ENCODE assay signal across 14 cellular contexts in the genomic region with DNA sequence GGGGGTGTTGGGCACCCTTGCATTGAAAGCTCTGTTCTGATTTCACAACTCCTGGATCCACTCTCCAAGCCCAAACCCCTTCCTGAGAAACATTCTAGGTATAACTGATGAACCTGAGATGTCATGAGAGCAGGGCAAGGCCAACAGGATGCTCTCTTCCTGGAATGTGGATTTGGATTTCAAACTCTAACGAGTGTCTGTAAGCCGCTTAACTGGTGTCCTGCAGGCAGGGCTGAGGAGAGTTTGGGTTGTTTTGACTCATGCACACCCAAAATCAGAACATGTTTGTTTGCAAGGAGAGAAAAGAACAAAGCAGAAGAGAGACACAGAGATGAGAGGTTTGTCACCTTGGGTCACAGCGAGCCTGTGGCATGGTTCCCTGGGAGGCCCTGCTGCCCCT. TPM values are rescaled to one million over a fixed set of nuclear protein-coding genes. Genes with fewer than 3 reads are reported as not detected.
DNase-seq lines count a peak whose midpoint lies in the region; ATAC-seq and TF ChIP-seq lines count a peak whose summit lies in the region.
"Had no signal": no experiment of that assay in that cellular context is flagged by ENCODE, and none has a peak within 500 bp of the region (broad histone marks: within the 10 kb centered on the region; RNA-seq: fewer than 3 reads in every experiment).

No MANE protein-coding gene starts in this region.

- H3K9ac ChIP-seq in endodermal cell (ENCODE audit: extremely low read depth, low read length, poor library complexity, severe bottlenecking) (no peak overlapping the region), mesendoderm (ENCODE audit: low read length) (no peak overlapping the region)

- no peak overlapping the region for H3K4me3 ChIP-seq in endodermal cell (ENCODE audit: low read length)
- no peak overlapping the region for H3K4me3 ChIP-seq in mesendoderm (ENCODE audit: low read length)

- no peak overlapping the region for H4K8ac ChIP-seq in mesendoderm (ENCODE audit: low read depth, low read length)

- no peak overlapping the region for H3K4me2 ChIP-seq in mesendoderm (ENCODE audit: low read length)

- DNase-seq in activated CD4-positive, alpha-beta T cell treated with anti-CD3 and anti-CD28 coated beads, Interleukin-2, amount 10 ng/mL, durations not matched to agents 24 days and 14 days, result peak; percentile 48
- DNase-seq in activated CD4-positive, alpha-beta T cell treated with anti-CD3 and anti-CD28 coated beads for 1 hour, result no peak
- DNase-seq in endodermal cell (peak; percentile 53), mesendoderm (peak; percentile 44), ACHN (no peak), NCI-H1105 (lab: John Stamatoyannopoulos, UW) (no peak)
- DNase-seq: 8988T; BE2C; C1 segment of cervical spinal cord; Caco-2; CD4-positive, CD25-positive, alpha-beta regulatory T cell; HCEC 1CT had no signal

- H3K56ac ChIP-seq in mesendoderm (ENCODE audit: low read length), result no peak overlapping the region

- H2BK15ac ChIP-seq in mesendoderm (replicated peaks; ENCODE audit: low read depth), result no peak overlapping the region

- H3K36me3 Mint-ChIP-seq in activated CD4-positive, alpha-beta T cell treated with anti-CD3 and anti-CD28 coated beads, Interleukin-2, amount 10 ng/mL, durations not matched to agents 24 days and 14 days (ENCODE audit: low read depth), result no peaks in the 10 kb centered on the region
- H3K36me3 Mint-ChIP-seq in endodermal cell (ENCODE audit: low read depth), result no peaks in the 10 kb centered on the region
- H3K36me3 Mint-ChIP-seq: CD4-positive, CD25-positive, alpha-beta regulatory T cell had no signal

- in situ Hi-C loops in ACHN (cut with HindIII; ENCODE audit: low pct_ligation_motif_present, low pct_unique_long_range_greater_than_20kb, low sequenced_read_pairs), result no loop called here

- H3K79me1 ChIP-seq in mesendoderm (ENCODE audit: low read length), result no peaks in the 10 kb centered on the region

- H2BK120ac ChIP-seq in mesendoderm (ENCODE audit: low read depth, low read length), result no peak overlapping the region

- H3K27me3 ChIP-seq in endodermal cell (ENCODE audit: control insufficient read depth, insufficient read depth, low read length, poor library complexity, severe bottlenecking) (no peaks in the 10 kb centered on the region), mesendoderm (ENCODE audit: insufficient read depth, low read length, poor library complexity) (no peaks in the 10 kb centered on the region)
- H3K27me3 ChIP-seq: BE2C had no signal

- no peaks in the 10 kb centered on the region for H3K36me3 ChIP-seq in endodermal cell (ENCODE audit: control insufficient read depth, insufficient read depth, low read length)
- no peaks in the 10 kb centered on the region for H3K36me3 ChIP-seq in mesendoderm (ENCODE audit: control insufficient read depth, insufficient read depth, low read length)
- H3K36me3 ChIP-seq: BE2C had no signal

- H3K27ac Mint-ChIP-seq in activated CD4-positive, alpha-beta T cell treated with anti-CD3 and anti-CD28 coated beads, Interleukin-2, amount 10 ng/mL, durations not matched to agents 24 days and 14 days, result no peak overlapping the region
- no peak overlapping the region for H3K27ac Mint-ChIP-seq in endodermal cell
- H3K27ac Mint-ChIP-seq: CD4-positive, CD25-positive, alpha-beta regulatory T cell; IgD-negative memory B cell had no signal

- H3K4ac ChIP-seq in mesendoderm (ENCODE audit: low read depth, low read length), result no peak overlapping the region

- H3K9me3 Mint-ChIP-seq in activated CD4-positive, alpha-beta T cell treated with anti-CD3 and anti-CD28 coated beads, Interleukin-2, amount 10 ng/mL, durations not matched to agents 24 days and 14 days, result no peaks in the 10 kb centered on the region
- no peaks in the 10 kb centered on the region for H3K9me3 Mint-ChIP-seq in endodermal cell
- H3K9me3 Mint-ChIP-seq: IgD-negative memory B cell had no signal

- H3K4me1 Mint-ChIP-seq in activated CD4-positive, alpha-beta T cell treated with anti-CD3 and anti-CD28 coated beads, Interleukin-2, amount 10 ng/mL, durations not matched to agents 24 days and 14 days, result no peaks in the 10 kb centered on the region
- peaks cover 4% of the 10 kb centered on the region for H3K4me1 Mint-ChIP-seq in endodermal cell
- H3K4me1 Mint-ChIP-seq: CD4-positive, CD25-positive, alpha-beta regulatory T cell; IgD-negative memory B cell had no signal

- H3K4me3 Mint-ChIP-seq in activated CD4-positive, alpha-beta T cell treated with anti-CD3 and anti-CD28 coated beads, Interleukin-2, amount 10 ng/mL, durations not matched to agents 24 days and 14 days, result no peak overlapping the region
- no peak overlapping the region for H3K4me3 Mint-ChIP-seq in endodermal cell
- H3K4me3 Mint-ChIP-seq: CD4-positive, CD25-positive, alpha-beta regulatory T cell; IgD-negative memory B cell had no signal

- no peaks in the 10 kb centered on the region for H3K9me3 ChIP-seq in endodermal cell (ENCODE audit: control insufficient read depth, low read length)
- H3K9me3 ChIP-seq: BE2C, Caco-2 had no signal

- no peak for ATAC-seq in HG03469 (IDR thresholded peaks at IDR 0.05; ENCODE audit: unreplicated experiment)

- no peak overlapping the region for H2AK5ac ChIP-seq in mesendoderm (ENCODE audit: low read length)

- H3K23ac ChIP-seq in mesendoderm (ENCODE audit: low read length), result no peak overlapping the region

- no peak for TF ChIP-seq CTCF in endodermal cell (conservative IDR thresholded peaks at IDR 0.05)

- H3K79me2 ChIP-seq in mesendoderm (ENCODE audit: control insufficient read depth, insufficient read depth, low read length), result no peaks in the 10 kb centered on the region

- H3K18ac ChIP-seq in mesendoderm (ENCODE audit: low read length), result no peak overlapping the region

- 70 to 71% methylated on average over 2 to 3 of the region's 3 CpGs for WGBS in endodermal cell (ENCODE audit: insufficient coverage in 1 of 2, insufficient read length in 1 of 2), 2 experiments
- WGBS in mesendoderm (ENCODE audit: extremely low coverage, insufficient coverage, low lambda C conversion rate), result no CpG with 5 or more reads among the region's 3 CpGs

- H3K4me1 ChIP-seq in endodermal cell (ENCODE audit: control insufficient read depth, insufficient read depth, low read length) (peaks cover 3% of the 10 kb centered on the region), mesendoderm (ENCODE audit: control insufficient read depth, low read depth, low read length) (no peaks in the 10 kb centered on the region)
- H3K4me1 ChIP-seq: BE2C, Caco-2 had no signal

- H3K27me3 Mint-ChIP-seq in activated CD4-positive, alpha-beta T cell treated with anti-CD3 and anti-CD28 coated beads, Interleukin-2, amount 10 ng/mL, durations not matched to agents 24 days and 14 days, result peaks cover 27% of the 10 kb centered on the region
- H3K27me3 Mint-ChIP-seq in endodermal cell (ENCODE audit: insufficient read depth), result no peaks in the 10 kb centered on the region

- intact Hi-C loops in activated CD4-positive, alpha-beta T cell treated with anti-CD3 and anti-CD28 coated beads, Interleukin-2, amount 10 ng/mL, durations not matched to agents 24 days and 14 days (cut with micrococcal nuclease), result no loop called here

- H3K27ac ChIP-seq in endodermal cell (ENCODE audit: low read depth, low read length) (no peak overlapping the region), mesendoderm (ENCODE audit: low read depth, low read length) (no peak overlapping the region)

- H4K5ac ChIP-seq in mesendoderm (ENCODE audit: low read length), result no peak overlapping the region

- no peak overlapping the region for H2BK5ac ChIP-seq in mesendoderm (ENCODE audit: low read length)

RNA-seq across cellular contexts. Expression of a gene that starts 24.6 kb away (rescaled TPM):
- 6.6 and 7.9 TPM in 2 replicates for total RNA-seq in activated CD4-positive, alpha-beta T cell treated with anti-CD3 and anti-CD28 coated beads, Interleukin-2, amount 10 ng/mL, durations not matched to agents 24 days and 14 days
- 1 to 10 TPM; 5.7 to 6.4 TPM for total RNA-seq in endodermal cell
- 4.1 TPM for polyA plus RNA-seq in endodermal cell (2013, experiment 1 of 2)
- polyA plus RNA-seq in endodermal cell (2013, experiment 2 of 2), result 4.2 TPM
- polyA plus RNA-seq in mesendoderm (2013, experiment 1 of 2), result 0.62 TPM
- 0.73 TPM for polyA plus RNA-seq in mesendoderm (2013, experiment 2 of 2)
- polyA plus RNA-seq: IgD-negative memory B cell had no signal

Comparison
In these comparisons a context has a peak if more than half of its experiments do, and no peak if none do; other contexts are left out.
1. DNase-seq: peak in activated CD4-positive, alpha-beta T cell treated with anti-CD3 and anti-CD28 coated beads, Interleukin-2, amount 10 ng/mL, durations not matched to agents 24 days and 14 days (single experiment), endodermal cell (single experiment) and mesendoderm (single experiment); none in activated CD4-positive, alpha-beta T cell treated with anti-CD3 and anti-CD28 coated beads for 1 hour (single experiment), ACHN (single experiment) and NCI-H1105 (single experiment).